Comparison of ENCODE assay signal across 14 cellular contexts in the genomic region with DNA sequence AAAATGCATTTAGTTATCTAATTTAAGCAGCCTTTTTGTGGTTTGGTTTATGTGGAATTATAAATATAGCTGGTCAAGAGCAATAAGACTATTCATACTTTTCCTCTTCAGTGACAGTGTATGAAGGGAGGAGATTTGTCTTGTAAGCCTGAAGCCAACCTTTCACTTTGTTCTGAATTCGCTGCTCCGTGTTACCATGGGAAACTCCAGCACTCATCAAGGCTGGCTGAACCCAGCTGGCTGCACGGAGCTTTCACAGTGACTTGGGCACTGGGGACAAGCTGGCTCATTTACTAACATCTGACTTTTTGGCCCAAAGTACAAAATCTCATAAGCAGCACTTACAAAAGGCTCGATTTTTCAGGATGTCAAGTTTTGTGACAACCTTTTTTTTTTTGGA.
DNase-seq lines count a peak whose midpoint lies in the region; ATAC-seq, FAIRE-seq and TF ChIP-seq lines count a peak whose summit lies in the region.
"Had no signal": no experiment of that assay in that cellular context is flagged by ENCODE, and none has a peak within 500 bp of the region (broad histone marks: within the 10 kb centered on the region; RNA-seq: fewer than 3 reads in every experiment).

No MANE protein-coding gene starts in this region.

- H3K4me3 Mint-ChIP-seq in activated CD8-positive, alpha-beta T cell treated with anti-CD3 and anti-CD28 coated beads, Interleukin-2, amount 10 ng/mL, durations not matched to agents 7 days and 5 days = no peak overlapping the region
- H3K4me3 Mint-ChIP-seq: B cell had no signal

- H4K8ac ChIP-seq in IMR-90 (ENCODE audit: low read depth in 2 of 2, low read length in 2 of 2) = no peak overlapping the region; a peak in 1 of 4 replicates

- H2BK120ac ChIP-seq in IMR-90 (ENCODE audit: low read depth, low read length) = no peak overlapping the region

- BruUV-seq in A673 (replicated peaks; lab: Mats Ljungman, UMichigan) (no TSS peak), IMR-90 (replicated peaks; lab: Mats Ljungman, UMichigan) (no TSS peak), K562 (replicated peaks; lab: Mats Ljungman, UMichigan) (no TSS peak)

- H3K9me3 Mint-ChIP-seq in activated CD8-positive, alpha-beta T cell treated with anti-CD3 and anti-CD28 coated beads, Interleukin-2, amount 10 ng/mL, durations not matched to agents 7 days and 5 days (ENCODE audit: insufficient read depth) = no peaks in the 10 kb centered on the region

- intact Hi-C loops in A673 (cut with micrococcal nuclease; ENCODE audit: unreplicated experiment) = no loop called here
- intact Hi-C loops in IMR-90 (cut with micrococcal nuclease) = no loop called here
- intact Hi-C loops in K562 (cut with micrococcal nuclease) = no loop called here

- H2BK20ac ChIP-seq in IMR-90 (ENCODE audit: low read depth, low read length) = no peak overlapping the region

- H3K36me3 ChIP-seq in A673 (ENCODE audit: insufficient read depth, low read length, poor library complexity, severe bottlenecking) (no peaks in the 10 kb centered on the region), IMR-90 (ENCODE audit: control insufficient read depth, insufficient read depth, low read length) (no peaks in the 10 kb centered on the region), K562 (ENCODE audit: control insufficient read depth, insufficient read depth, low read length) (no peaks in the 10 kb centered on the region)
- H3K36me3 ChIP-seq: ovary had no signal

- H3K4me1 ChIP-seq in A673 (ENCODE audit: insufficient read depth, low read length, poor library complexity, severe bottlenecking) (no peaks in the 10 kb centered on the region), IMR-90 (ENCODE audit: control insufficient read depth, insufficient read depth, low read length) (no peaks in the 10 kb centered on the region), K562 (replicated peaks in 1 of 2; ENCODE audit: control insufficient read depth in 2 of 2, insufficient read depth in 2 of 2, low read length in 2 of 2) (no peaks in the 10 kb centered on the region)

- no peaks in the 10 kb centered on the region for H3K4me1 Mint-ChIP-seq in activated CD8-positive, alpha-beta T cell treated with anti-CD3 and anti-CD28 coated beads, Interleukin-2, amount 10 ng/mL, durations not matched to agents 7 days and 5 days (ENCODE audit: low read depth)
- H3K4me1 Mint-ChIP-seq: B cell had no signal

- no peak overlapping the region for H3K23ac ChIP-seq in IMR-90 (ENCODE audit: low read depth, low read length)

- H4K20me1 ChIP-seq in IMR-90 (ENCODE audit: insufficient read depth, low read length) (no peaks in the 10 kb centered on the region), K562 (replicated peaks; ENCODE audit: control insufficient read depth, insufficient read depth, low read length) (no peaks in the 10 kb centered on the region)

- H3K79me1 ChIP-seq in IMR-90 (ENCODE audit: low read depth in 1 of 2, low read length in 2 of 2) = no peaks in the 10 kb centered on the region

- H3K9me1 ChIP-seq in IMR-90 (ENCODE audit: insufficient read depth, low read length) (no peaks in the 10 kb centered on the region), K562 (ENCODE audit: control insufficient read depth, insufficient read depth, low read length) (no peaks in the 10 kb centered on the region)

- H2AK9ac ChIP-seq in IMR-90 (replicated peaks; ENCODE audit: low read depth, low read length, poor library complexity) = peak overlapping the region; percentile 15

- H3K18ac ChIP-seq in IMR-90 (ENCODE audit: low read depth, low read length) = no peak overlapping the region

- DNase-seq in A673 (ENCODE audit: low spot score) = peak; percentile 18
- peak; percentile 22 for DNase-seq in IMR-90
- no peak for DNase-seq in K562 (ENCODE audit: extremely low read depth in 1 of 4, low spot score in 3 of 4)
- DNase-seq in stimulated activated naive CD4-positive, alpha-beta T cell (lab: John Stamatoyannopoulos, UW) = no peak
- no peak for DNase-seq in cortex of kidney (lab: John Stamatoyannopoulos, UW)
- no peak for DNase-seq in activated CD8-positive, alpha-beta T cell treated with anti-CD3 and anti-CD28 coated beads, Interleukin-2, amount 10 ng/mL, durations not matched to agents 7 days and 5 days
- DNase-seq: activated naive CD4-positive, alpha-beta T cell; NCI-H2107; ovary had no signal

- no peak overlapping the region for H3K56ac ChIP-seq in IMR-90 (ENCODE audit: extremely low read depth, insufficient read depth, low read length)

- H2AK5ac ChIP-seq in IMR-90 (ENCODE audit: low read depth, low read length) = no peak overlapping the region

- in situ Hi-C loops in IMR-90 (cut with MboI; ENCODE audit: low sequenced_read_pairs) (no loop called here), K562 (cut with MboI) (no loop called here)

- H4K91ac ChIP-seq in IMR-90 (ENCODE audit: insufficient read depth, low read depth, low read length) = no peak overlapping the region

- H3K4me2 ChIP-seq in IMR-90 (ENCODE audit: low read depth, low read length) (peak overlapping the region; percentile 93), K562 (ENCODE audit: insufficient read depth, low read length) (no peak overlapping the region)

- H3K27me3 Mint-ChIP-seq in activated CD8-positive, alpha-beta T cell treated with anti-CD3 and anti-CD28 coated beads, Interleukin-2, amount 10 ng/mL, durations not matched to agents 7 days and 5 days (ENCODE audit: low read depth) = no peaks in the 10 kb centered on the region
- H3K27me3 Mint-ChIP-seq: B cell had no signal

- 26% methylated on average over 3 of the region's 4 CpGs; no CpG with 5 or more reads in 1 of the 2 experiments for WGBS in IMR-90 (ENCODE audit: extremely low coverage in 2 of 2, insufficient read length in 1 of 2), 2 experiments
- 70% methylated on average over 4 of the region's 4 CpGs for WGBS in K562 (ENCODE audit: insufficient coverage, low coverage, missing lambda C conversion rate)

- peak overlapping the region; percentile 4 for H3K14ac ChIP-seq in IMR-90 (replicated peaks; ENCODE audit: low read depth, low read length)

- H3K9ac ChIP-seq in IMR-90 (ENCODE audit: low read depth, low read length) (no peak overlapping the region), K562 (ENCODE audit: insufficient read depth in 1 of 2, low read depth in 2 of 2, low read length in 2 of 2) (no peak overlapping the region)

- H4K5ac ChIP-seq in IMR-90 (ENCODE audit: low read depth, low read length) = no peak overlapping the region

- dilution Hi-C loops in IMR-90 (cut with HindIII; ENCODE audit: low sequenced_read_pairs, unreplicated experiment) = no loop called here

- H3K79me2 ChIP-seq in K562 (ENCODE audit: control insufficient read depth, insufficient read depth, low read length) = no peaks in the 10 kb centered on the region; the same call in 2 of the 3 replicates

- TF ChIP-seq POLR2A in IMR-90 (IDR thresholded peaks at IDR 0.05; ENCODE audit: low read depth, low read length) (no peak), K562 (conservative IDR thresholded peaks at IDR 0.05) (no peak)

- ATAC-seq in IMR-90 (ENCODE audit: low read depth) (peak; percentile 35; the same call in 1 of the 2 replicates), K562 (no peak)
- ATAC-seq in activated CD4-positive, CD25-positive, alpha-beta regulatory T cell treated with anti-CD3 and anti-CD28 coated beads, Interleukin-2, amount 50 U/mL, for 24 hours = no peak
- ATAC-seq in activated CD8-positive, alpha-beta T cell treated with anti-CD3 and anti-CD28 coated beads, Interleukin-2, amount 10 ng/mL, durations not matched to agents 7 days and 5 days = no peak

- TF ChIP-seq EP300 in K562 (IDR thresholded peaks at IDR 0.05; ENCODE audit: low read length) = no peak

- H3K9me3 ChIP-seq in A673 (ENCODE audit: low read depth, low read length, poor library complexity, severe bottlenecking) = no peaks in the 10 kb centered on the region
- no peaks in the 10 kb centered on the region for H3K9me3 ChIP-seq in IMR-90 (ENCODE audit: control insufficient read depth, insufficient read depth, low read length)
- no peaks in the 10 kb centered on the region for H3K9me3 ChIP-seq in K562 (replicated peaks; ENCODE audit: control insufficient read depth, insufficient read depth, low read depth, low read length)
- H3K9me3 ChIP-seq: ovary had no signal

- CTCF ChIA-PET in A673 (lab: Charles Lee) = no interaction called here
- CTCF ChIA-PET in IMR-90 (lab: Yijun Ruan, JAX) = no interaction called here
- CTCF ChIA-PET in K562 (lab: Yijun Ruan, JAX; ENCODE audit: low intra/inter-chr PET ratio) = no interaction called here
- CTCF ChIA-PET in activated CD8-positive, alpha-beta T cell treated with anti-CD3 and anti-CD28 coated beads, Interleukin-2, amount 10 ng/mL, durations not matched to agents 7 days and 5 days (lab: Charles Lee) = interaction anchor here (0.9 kb wide), 1 partner anchor 958 kb away, joined by 3 read pairs; no protein-coding TSS in a partner anchor

- H3K27ac Mint-ChIP-seq in activated CD8-positive, alpha-beta T cell treated with anti-CD3 and anti-CD28 coated beads, Interleukin-2, amount 10 ng/mL, durations not matched to agents 7 days and 5 days = no peak overlapping the region
- H3K27ac Mint-ChIP-seq: B cell had no signal

- H2BK15ac ChIP-seq in IMR-90 (ENCODE audit: low read depth, low read length) = no peak overlapping the region

- H3K27ac ChIP-seq in A673 (ENCODE audit: low read depth, low read length, poor library complexity, severe bottlenecking) (no peak overlapping the region), IMR-90 (ENCODE audit: insufficient read depth, low read length) (no peak overlapping the region), K562 (ENCODE audit: extremely low read depth, low read depth, low read length) (no peak overlapping the region)
- H3K27ac ChIP-seq: ovary had no signal

- TF ChIP-seq RAD21 in IMR-90 (IDR thresholded peaks at IDR 0.05; ENCODE audit: low read length) (no peak), K562 (CRISPR knock-in tag; conservative IDR thresholded peaks at IDR 0.05 in 1 of 2, IDR thresholded peaks at IDR 0.05 in 1 of 2) (no peak)

- no peaks in the 10 kb centered on the region for H3K36me3 Mint-ChIP-seq in activated CD8-positive, alpha-beta T cell treated with anti-CD3 and anti-CD28 coated beads, Interleukin-2, amount 10 ng/mL, durations not matched to agents 7 days and 5 days (ENCODE audit: low read depth)

- H3K4ac ChIP-seq in IMR-90 (ENCODE audit: low read depth, low read length) = no peak overlapping the region

- H2AFZ ChIP-seq in IMR-90 (replicated peaks; ENCODE audit: low read length, poor library complexity) (peak overlapping the region; percentile 79), K562 (ENCODE audit: low read depth, low read length) (no peak overlapping the region)

- H3K27me3 ChIP-seq in A673 (replicated peaks; ENCODE audit: insufficient read depth, low read depth, low read length, poor library complexity) (peaks cover 22% of the 10 kb centered on the region), IMR-90 (ENCODE audit: control insufficient read depth, insufficient read depth, low read length) (no peaks in the 10 kb centered on the region), K562 (ENCODE audit: control insufficient read depth in 2 of 2, insufficient read depth in 2 of 2, low read length in 2 of 2) (no peaks in the 10 kb centered on the region)
- H3K27me3 ChIP-seq: ovary had no signal

- TF ChIP-seq CTCF in A673 (conservative IDR thresholded peaks at IDR 0.05; ENCODE audit: low read depth, low read length) = no peak
- no peak for TF ChIP-seq CTCF in IMR-90 (conservative IDR thresholded peaks at IDR 0.05; ENCODE audit: low read depth, low read length)
- TF ChIP-seq CTCF in K562 (IDR thresholded peaks at IDR 0.05 in 2 of 3, conservative IDR thresholded peaks at IDR 0.05 in 1 of 3; ENCODE audit: insufficient read depth in 2 of 3, low read depth in 1 of 3, low read length in 3 of 3) = no peak

- no peak overlapping the region for H3K4me3 ChIP-seq in A673 (ENCODE audit: low read depth, low read length, poor library complexity, severe bottlenecking)
- no peak overlapping the region for H3K4me3 ChIP-seq in IMR-90 (ENCODE audit: insufficient read depth, low read depth, low read length)
- H3K4me3 ChIP-seq in K562 = no peak overlapping the region
- H3K4me3 ChIP-seq: lung, ovary had no signal

- no peak overlapping the region for H2BK5ac ChIP-seq in IMR-90 (ENCODE audit: low read depth, low read length, poor library complexity, severe bottlenecking)

- POLR2A ChIA-PET in A673 (lab: Charles Lee; ENCODE audit: low non-redundant PET) = no interaction called here
- POLR2A ChIA-PET in IMR-90 (lab: Charles Lee; ENCODE audit: unreplicated experiment) = no interaction called here
- POLR2A ChIA-PET in K562 (lab: Yijun Ruan, JAX) = interaction anchor here (1.4 kb wide), 1 partner anchor 26 kb away, joined by 6 read pairs; no protein-coding TSS in a partner anchor
- POLR2A ChIA-PET in activated CD8-positive, alpha-beta T cell treated with anti-CD3 and anti-CD28 coated beads, Interleukin-2, amount 10 ng/mL, durations not matched to agents 7 days and 5 days (lab: Charles Lee) = no interaction called here

- peak; percentile 11 for FAIRE-seq in K562 (lab: Jason Lieb, UNC)
- peak; percentile 80 for FAIRE-seq in islet of Langerhans (lab: Jason Lieb, UNC)
- FAIRE-seq: G401.6 had no signal

Comparison
In these comparisons a context has a peak if more than half of its experiments do, and no peak if none do; other contexts are left out.
1. DNase-seq: peak in A673 (single experiment) and IMR-90 (single experiment); none in K562 (0 of 4), stimulated activated naive CD4-positive, alpha-beta T cell (0 of 6), cortex of kidney (single experiment) and activated CD8-positive, alpha-beta T cell treated with anti-CD3 and anti-CD28 coated beads, Interleukin-2, amount 10 ng/mL, durations not matched to agents 7 days and 5 days (single experiment).